In the genomic region with DNA sequence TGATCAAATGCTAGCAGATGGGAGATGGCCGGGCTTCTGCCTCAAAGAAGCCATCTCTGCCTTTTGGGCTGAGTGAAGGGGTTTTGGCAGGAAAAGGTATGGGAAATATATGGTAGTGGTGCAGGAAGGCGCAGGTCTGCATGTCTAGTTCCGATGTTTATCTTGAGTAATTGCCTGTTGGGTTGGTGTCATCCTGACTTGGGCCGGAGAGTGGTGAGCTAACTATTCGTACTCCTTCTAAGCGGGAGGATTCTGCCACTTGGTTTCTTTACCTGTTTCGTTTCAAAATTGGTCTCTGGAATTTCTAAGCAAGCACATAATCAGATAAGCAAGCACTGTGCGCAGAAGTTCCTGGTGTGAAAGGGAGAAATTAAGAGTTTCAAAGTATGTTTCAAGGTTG, we compare ENCODE assay signal across 1 cellular context.
TF ChIP-seq lines count a peak whose summit lies in the region.

No MANE protein-coding gene starts in this region.

TF ChIP-seq in H1, 55 proteins besides CTCF, POLR2A, EP300 and RAD21:
- TF ChIP-seq TCF12 (IDR thresholded peaks at IDR 0.05; ENCODE audit: low read depth, low read length), result no peak
- no peak for TF ChIP-seq FOSL1 (IDR thresholded peaks at IDR 0.05; ENCODE audit: insufficient read depth, low read depth, low read length)
- TF ChIP-seq HDAC6 (IDR thresholded peaks at IDR 0.05; ENCODE audit: low read depth, low read length), result no peak
- TF ChIP-seq KDM5A (IDR thresholded peaks at IDR 0.05; ENCODE audit: low read length), result no peak
- TF ChIP-seq RFX5 (IDR thresholded peaks at IDR 0.05; ENCODE audit: borderline replicate concordance, low read depth, low read length), result no peak
- TF ChIP-seq CEBPB (IDR thresholded peaks at IDR 0.05; ENCODE audit: low read depth, low read length), result no peak
- TF ChIP-seq TEAD4 (IDR thresholded peaks at IDR 0.05; ENCODE audit: low read depth, low read length), result no peak
- TF ChIP-seq, protein P1, sequence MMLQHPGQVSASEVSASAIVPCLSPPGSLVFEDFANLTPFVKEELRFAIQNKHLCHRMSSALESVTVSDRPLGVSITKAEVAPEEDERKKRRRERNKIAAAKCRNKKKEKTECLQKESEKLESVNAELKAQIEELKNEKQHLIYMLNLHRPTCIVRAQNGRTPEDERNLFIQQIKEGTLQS (IDR thresholded peaks at IDR 0.05; ENCODE audit: insufficient read depth, low read depth, low read length), result no peak
- TF ChIP-seq KDM4A (IDR thresholded peaks at IDR 0.05; ENCODE audit: low read depth, low read length, severe bottlenecking), result no peak
- no peak for TF ChIP-seq SP2 (IDR thresholded peaks at IDR 0.05; ENCODE audit: low read length)
- no peak for TF ChIP-seq TAF7 (optimal IDR thresholded peaks at IDR 0.05; ENCODE audit: borderline replicate concordance, low read depth, low read length)
- no peak for TF ChIP-seq HDAC2 (IDR thresholded peaks at IDR 0.05; ENCODE audit: borderline replicate concordance in 1 of 2, low read depth in 2 of 2, low read length in 2 of 2)
- no peak for TF ChIP-seq SRF (IDR thresholded peaks at IDR 0.05; ENCODE audit: low read depth, low read length)
- TF ChIP-seq ZNF274 (IDR thresholded peaks at IDR 0.05; ENCODE audit: borderline replicate concordance, extremely low read depth, low read length), result no peak
- TF ChIP-seq, protein P2, sequence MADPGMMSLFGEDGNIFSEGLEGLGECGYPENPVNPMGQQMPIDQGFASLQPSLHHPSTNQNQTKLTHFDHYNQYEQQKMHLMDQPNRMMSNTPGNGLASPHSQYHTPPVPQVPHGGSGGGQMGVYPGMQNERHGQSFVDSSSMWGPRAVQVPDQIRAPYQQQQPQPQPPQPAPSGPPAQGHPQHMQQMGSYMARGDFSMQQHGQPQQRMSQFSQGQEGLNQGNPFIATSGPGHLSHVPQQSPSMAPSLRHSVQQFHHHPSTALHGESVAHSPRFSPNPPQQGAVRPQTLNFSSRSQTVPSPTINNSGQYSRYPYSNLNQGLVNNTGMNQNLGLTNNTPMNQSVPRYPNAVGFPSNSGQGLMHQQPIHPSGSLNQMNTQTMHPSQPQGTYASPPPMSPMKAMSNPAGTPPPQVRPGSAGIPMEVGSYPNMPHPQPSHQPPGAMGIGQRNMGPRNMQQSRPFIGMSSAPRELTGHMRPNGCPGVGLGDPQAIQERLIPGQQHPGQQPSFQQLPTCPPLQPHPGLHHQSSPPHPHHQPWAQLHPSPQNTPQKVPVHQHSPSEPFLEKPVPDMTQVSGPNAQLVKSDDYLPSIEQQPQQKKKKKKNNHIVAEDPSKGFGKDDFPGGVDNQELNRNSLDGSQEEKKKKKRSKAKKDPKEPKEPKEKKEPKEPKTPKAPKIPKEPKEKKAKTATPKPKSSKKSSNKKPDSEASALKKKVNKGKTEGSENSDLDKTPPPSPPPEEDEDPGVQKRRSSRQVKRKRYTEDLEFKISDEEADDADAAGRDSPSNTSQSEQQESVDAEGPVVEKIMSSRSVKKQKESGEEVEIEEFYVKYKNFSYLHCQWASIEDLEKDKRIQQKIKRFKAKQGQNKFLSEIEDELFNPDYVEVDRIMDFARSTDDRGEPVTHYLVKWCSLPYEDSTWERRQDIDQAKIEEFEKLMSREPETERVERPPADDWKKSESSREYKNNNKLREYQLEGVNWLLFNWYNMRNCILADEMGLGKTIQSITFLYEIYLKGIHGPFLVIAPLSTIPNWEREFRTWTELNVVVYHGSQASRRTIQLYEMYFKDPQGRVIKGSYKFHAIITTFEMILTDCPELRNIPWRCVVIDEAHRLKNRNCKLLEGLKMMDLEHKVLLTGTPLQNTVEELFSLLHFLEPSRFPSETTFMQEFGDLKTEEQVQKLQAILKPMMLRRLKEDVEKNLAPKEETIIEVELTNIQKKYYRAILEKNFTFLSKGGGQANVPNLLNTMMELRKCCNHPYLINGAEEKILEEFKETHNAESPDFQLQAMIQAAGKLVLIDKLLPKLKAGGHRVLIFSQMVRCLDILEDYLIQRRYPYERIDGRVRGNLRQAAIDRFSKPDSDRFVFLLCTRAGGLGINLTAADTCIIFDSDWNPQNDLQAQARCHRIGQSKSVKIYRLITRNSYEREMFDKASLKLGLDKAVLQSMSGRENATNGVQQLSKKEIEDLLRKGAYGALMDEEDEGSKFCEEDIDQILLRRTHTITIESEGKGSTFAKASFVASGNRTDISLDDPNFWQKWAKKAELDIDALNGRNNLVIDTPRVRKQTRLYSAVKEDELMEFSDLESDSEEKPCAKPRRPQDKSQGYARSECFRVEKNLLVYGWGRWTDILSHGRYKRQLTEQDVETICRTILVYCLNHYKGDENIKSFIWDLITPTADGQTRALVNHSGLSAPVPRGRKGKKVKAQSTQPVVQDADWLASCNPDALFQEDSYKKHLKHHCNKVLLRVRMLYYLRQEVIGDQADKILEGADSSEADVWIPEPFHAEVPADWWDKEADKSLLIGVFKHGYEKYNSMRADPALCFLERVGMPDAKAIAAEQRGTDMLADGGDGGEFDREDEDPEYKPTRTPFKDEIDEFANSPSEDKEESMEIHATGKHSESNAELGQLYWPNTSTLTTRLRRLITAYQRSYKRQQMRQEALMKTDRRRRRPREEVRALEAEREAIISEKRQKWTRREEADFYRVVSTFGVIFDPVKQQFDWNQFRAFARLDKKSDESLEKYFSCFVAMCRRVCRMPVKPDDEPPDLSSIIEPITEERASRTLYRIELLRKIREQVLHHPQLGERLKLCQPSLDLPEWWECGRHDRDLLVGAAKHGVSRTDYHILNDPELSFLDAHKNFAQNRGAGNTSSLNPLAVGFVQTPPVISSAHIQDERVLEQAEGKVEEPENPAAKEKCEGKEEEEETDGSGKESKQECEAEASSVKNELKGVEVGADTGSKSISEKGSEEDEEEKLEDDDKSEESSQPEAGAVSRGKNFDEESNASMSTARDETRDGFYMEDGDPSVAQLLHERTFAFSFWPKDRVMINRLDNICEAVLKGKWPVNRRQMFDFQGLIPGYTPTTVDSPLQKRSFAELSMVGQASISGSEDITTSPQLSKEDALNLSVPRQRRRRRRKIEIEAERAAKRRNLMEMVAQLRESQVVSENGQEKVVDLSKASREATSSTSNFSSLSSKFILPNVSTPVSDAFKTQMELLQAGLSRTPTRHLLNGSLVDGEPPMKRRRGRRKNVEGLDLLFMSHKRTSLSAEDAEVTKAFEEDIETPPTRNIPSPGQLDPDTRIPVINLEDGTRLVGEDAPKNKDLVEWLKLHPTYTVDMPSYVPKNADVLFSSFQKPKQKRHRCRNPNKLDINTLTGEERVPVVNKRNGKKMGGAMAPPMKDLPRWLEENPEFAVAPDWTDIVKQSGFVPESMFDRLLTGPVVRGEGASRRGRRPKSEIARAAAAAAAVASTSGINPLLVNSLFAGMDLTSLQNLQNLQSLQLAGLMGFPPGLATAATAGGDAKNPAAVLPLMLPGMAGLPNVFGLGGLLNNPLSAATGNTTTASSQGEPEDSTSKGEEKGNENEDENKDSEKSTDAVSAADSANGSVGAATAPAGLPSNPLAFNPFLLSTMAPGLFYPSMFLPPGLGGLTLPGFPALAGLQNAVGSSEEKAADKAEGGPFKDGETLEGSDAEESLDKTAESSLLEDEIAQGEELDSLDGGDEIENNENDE (IDR thresholded peaks at IDR 0.05; ENCODE audit: insufficient replicate concordance, low read length), result no peak
